In the genomic region with DNA sequence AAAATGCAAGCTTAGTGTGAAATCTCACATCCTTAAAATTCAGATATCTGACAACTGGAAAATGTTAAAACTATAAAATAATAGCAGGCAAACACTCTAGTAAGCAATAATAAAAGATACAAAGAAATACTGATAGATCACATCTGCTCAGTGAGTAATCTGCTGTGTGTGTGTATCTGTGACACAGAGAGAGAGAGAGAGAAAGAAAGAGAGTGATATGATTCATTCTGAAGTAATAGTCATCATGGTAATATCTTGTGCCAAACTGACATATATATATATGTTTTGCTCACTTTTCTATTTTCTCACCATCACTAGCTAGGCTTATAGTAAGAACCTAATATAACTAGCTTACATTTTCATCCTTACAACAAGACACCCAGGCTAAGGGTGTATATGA, we compare ENCODE assay signal across 18 cellular contexts.
"Had no signal": no experiment of that assay in that cellular context is flagged by ENCODE, and none has a peak within 500 bp of the region (broad histone marks: within the 10 kb centered on the region; RNA-seq: fewer than 3 reads in every experiment).

No MANE protein-coding gene starts in this region.

- DNase-seq: activated CD4-positive, alpha-beta T cell treated with anti-CD3 and anti-CD28 coated beads, Interleukin-2, amount 10 ng/mL, durations not matched to agents 24 days and 14 days; activated CD8-positive, alpha-beta T cell treated with anti-CD3 and anti-CD28 coated beads, Interleukin-2, amount 10 ng/mL, durations not matched to agents 7 days and 5 days; activated naive CD4-positive, alpha-beta T cell treated with anti-CD3 and anti-CD28 coated beads, Interleukin-2, amount 10 ng/mL, durations not matched to agents 7 days and 5 days; activated naive CD8-positive, alpha-beta T cell treated with anti-CD3 and anti-CD28 coated beads, Interleukin-2, amount 50 U/mL, for 24 hours; activated T-cell treated with anti-CD3 and anti-CD28 coated beads, Interleukin-2, amount 50 U/mL, for 24 hours; anterior cingulate cortex; dermis blood vessel endothelial cell; effector memory CD8-positive, alpha-beta T cell; left lung; nephron progenitor cell; occipital lobe; stimulated activated CD4-positive, alpha-beta T cell treated with anti-CD3 and anti-CD28 coated beads, Interleukin-2, amount 100 ng/mL, for 24 hours; stimulated activated naive CD8-positive, alpha-beta T cell treated with anti-CD3 and anti-CD28 coated beads, Interleukin-15, Interleukin-2, amounts not matched to agents 100 U/mL and 50 U/mL, for 24 hours; substantia nigra; T-helper 1 cell; T1000 had no signal

- H3K27ac ChIP-seq: left lung, tibial nerve, vagina had no signal

- H3K36me3 ChIP-seq: left lung, tibial nerve, vagina had no signal

- H3K27me3 ChIP-seq: left lung, tibial nerve, vagina had no signal

- ATAC-seq: activated CD8-positive, alpha-beta T cell treated with anti-CD3 and anti-CD28 coated beads, Interleukin-2, amount 10 ng/mL, durations not matched to agents 7 days and 5 days; activated naive CD8-positive, alpha-beta T cell treated with anti-CD3 and anti-CD28 coated beads, Interleukin-2, amount 50 U/mL, for 24 hours; effector memory CD8-positive, alpha-beta T cell; left lung; stimulated activated naive CD8-positive, alpha-beta T cell treated with anti-CD3 and anti-CD28 coated beads, Interleukin-15, Interleukin-2, amounts not matched to agents 100 U/mL and 50 U/mL, for 24 hours had no signal

- H3K9me3 ChIP-seq: left lung, tibial nerve, vagina had no signal

- H3K4me1 ChIP-seq: left lung, tibial nerve, vagina had no signal

- H3K4me3 ChIP-seq: left lung, tibial nerve, vagina had no signal
